In the genomic region with DNA sequence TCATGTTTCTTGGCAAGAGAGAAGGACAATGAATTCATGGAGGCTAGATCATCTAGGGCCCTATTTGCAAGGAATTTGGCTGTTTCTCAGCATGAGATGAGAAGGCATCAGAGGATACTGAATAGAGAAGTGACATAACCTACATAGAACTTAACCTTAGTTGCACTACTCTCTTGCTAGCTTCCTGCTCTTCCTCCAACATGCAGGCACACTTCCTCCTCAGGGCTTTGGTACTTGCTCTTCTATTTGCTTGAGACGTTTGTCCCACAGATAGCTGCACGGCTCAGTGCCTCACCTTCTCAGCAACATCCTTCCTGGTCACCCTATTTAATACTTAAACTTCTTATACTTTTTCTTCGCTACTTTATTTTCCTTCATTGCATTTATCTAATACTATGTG, we compare ENCODE assay signal across 14 cellular contexts. TPM values are rescaled to one million over a fixed set of nuclear protein-coding genes. Genes with fewer than 3 reads are reported as not detected.
DNase-seq lines count a peak whose midpoint lies in the region; ATAC-seq and TF ChIP-seq lines count a peak whose summit lies in the region.
"Had no signal": no experiment of that assay in that cellular context is flagged by ENCODE, and none has a peak within 500 bp of the region (broad histone marks: within the 10 kb centered on the region; RNA-seq: fewer than 3 reads in every experiment).

No MANE protein-coding gene starts in this region.

- H3K27me3 ChIP-seq in thyroid gland = no peaks in the 10 kb centered on the region
- H3K27me3 ChIP-seq: foreskin keratinocyte had no signal

- H3K36me3 ChIP-seq in thyroid gland = no peaks in the 10 kb centered on the region

- TF ChIP-seq CTCF in thyroid gland (IDR thresholded peaks at IDR 0.05) = no peak

- no peak overlapping the region for H3K27ac Mint-ChIP-seq in activated naive CD4-positive, alpha-beta T cell treated with anti-CD3 and anti-CD28 coated beads, Interleukin-2, amount 50 U/mL, for 72 hours
- H3K27ac Mint-ChIP-seq: activated CD4-positive, alpha-beta T cell treated with anti-CD3 and anti-CD28 coated beads, Interleukin-2, amount 10 ng/mL, durations not matched to agents 7 days and 5 days; activated naive CD4-positive, alpha-beta T cell treated with anti-CD3 and anti-CD28 coated beads, Interleukin-2, amount 50 U/mL, for 24 hours had no signal

- ATAC-seq in GM18508 (IDR thresholded peaks at IDR 0.05; ENCODE audit: insufficient read depth, unreplicated experiment) = peak; percentile 89
- ATAC-seq in GM21515 (IDR thresholded peaks at IDR 0.05; ENCODE audit: unreplicated experiment) = peak; percentile 79
- ATAC-seq in HG03095 (IDR thresholded peaks at IDR 0.05; ENCODE audit: unreplicated experiment) = peak; percentile 80
- no peak for ATAC-seq in activated naive CD4-positive, alpha-beta T cell treated with anti-CD3 and anti-CD28 coated beads, Interleukin-2, amount 50 U/mL, for 72 hours
- ATAC-seq: foreskin keratinocyte had no signal

- peak; percentile 67 for DNase-seq in SIG-M5 treated with dmso at 0.1 percent for 504 hours (lab: John Stamatoyannopoulos, UW; ENCODE audit: unreplicated experiment)
- no peak for DNase-seq in activated T-cell treated with anti-CD3 and anti-CD28 coated beads, Interleukin-2, amount 50 U/mL, for 1 hour
- DNase-seq in activated naive CD4-positive, alpha-beta T cell treated with anti-CD3 and anti-CD28 coated beads, Interleukin-2, amount 50 U/mL, for 72 hours (ENCODE audit: low spot score in 2 of 2) = no peak
- DNase-seq in OCI-M1 (lab: John Stamatoyannopoulos, UW) = no peak
- no peak for DNase-seq in thyroid gland
- DNase-seq: activated CD4-positive, alpha-beta T cell treated with anti-CD3 and anti-CD28 coated beads, Interleukin-2, amount 10 ng/mL, durations not matched to agents 7 days and 5 days; cortex of kidney; foreskin keratinocyte; kidney glomerular epithelial cell; NCI-H2171 treated with DMSO at 0.1 percent for 48 hours had no signal

- H3K4me1 ChIP-seq in thyroid gland = no peaks in the 10 kb centered on the region
- H3K4me1 ChIP-seq: foreskin keratinocyte had no signal

- peaks cover 8 to 11% of the 10 kb centered on the region in 2 donors for H3K9me3 Mint-ChIP-seq in activated naive CD4-positive, alpha-beta T cell treated with anti-CD3 and anti-CD28 coated beads, Interleukin-2, amount 50 U/mL, for 72 hours
- H3K9me3 Mint-ChIP-seq: activated CD4-positive, alpha-beta T cell treated with anti-CD3 and anti-CD28 coated beads, Interleukin-2, amount 10 ng/mL, durations not matched to agents 7 days and 5 days had no signal

- intact Hi-C loops in thyroid gland (cut with DNase I) = no loop called here

- H3K4me3 ChIP-seq in thyroid gland (replicated peaks in 1 of 3) = no peak overlapping the region

- peaks cover 10 to 20% of the 10 kb centered on the region in 2 donors for H3K36me3 Mint-ChIP-seq in activated naive CD4-positive, alpha-beta T cell treated with anti-CD3 and anti-CD28 coated beads, Interleukin-2, amount 50 U/mL, for 72 hours
- H3K36me3 Mint-ChIP-seq: activated naive CD4-positive, alpha-beta T cell treated with anti-CD3 and anti-CD28 coated beads, Interleukin-2, amount 50 U/mL, for 24 hours had no signal

- H3K9me3 ChIP-seq in thyroid gland = no peaks in the 10 kb centered on the region

- no peak for TF ChIP-seq POLR2A in thyroid gland (IDR thresholded peaks at IDR 0.05)

- H3K27ac ChIP-seq in thyroid gland = no peak overlapping the region
- H3K27ac ChIP-seq: foreskin keratinocyte had no signal

- WGBS in thyroid gland, 2 donors = 59 to 62% methylated on average over 3 of the region's 3 CpGs

RNA-seq across cellular contexts. Expression of a gene that starts 20.0 kb away (rescaled TPM):
- 10 to 100 TPM; 25.9 to 50.7 TPM for total RNA-seq in activated naive CD4-positive, alpha-beta T cell treated with anti-CD3 and anti-CD28 coated beads, Interleukin-2, amount 50 U/mL, for 72 hours
- total RNA-seq in thyroid gland = 10 to 100 TPM; 30.7 to 33.2 (median 32.0) TPM

RNA-seq across cellular contexts. Expression of a gene that starts 59.9 kb away (rescaled TPM):
- total RNA-seq in activated naive CD4-positive, alpha-beta T cell treated with anti-CD3 and anti-CD28 coated beads, Interleukin-2, amount 50 U/mL, for 72 hours = 1 to 10 TPM; 1.5 to 3.7 TPM
- total RNA-seq in thyroid gland = 10 to 100 TPM in 2 of 4 donors, 1 to 10 TPM in 2; 3.9 to 14.9 (median 10.1) TPM

Comparison
In these comparisons a context has a peak if more than half of its experiments do, and no peak if none do; other contexts are left out.
1. ATAC-seq: peak in GM18508 (single experiment), GM21515 (single experiment) and HG03095 (single experiment); none in activated naive CD4-positive, alpha-beta T cell treated with anti-CD3 and anti-CD28 coated beads, Interleukin-2, amount 50 U/mL, for 72 hours (0 of 2).